ENCODE assay signal across 8 cellular contexts in the genomic region with DNA sequence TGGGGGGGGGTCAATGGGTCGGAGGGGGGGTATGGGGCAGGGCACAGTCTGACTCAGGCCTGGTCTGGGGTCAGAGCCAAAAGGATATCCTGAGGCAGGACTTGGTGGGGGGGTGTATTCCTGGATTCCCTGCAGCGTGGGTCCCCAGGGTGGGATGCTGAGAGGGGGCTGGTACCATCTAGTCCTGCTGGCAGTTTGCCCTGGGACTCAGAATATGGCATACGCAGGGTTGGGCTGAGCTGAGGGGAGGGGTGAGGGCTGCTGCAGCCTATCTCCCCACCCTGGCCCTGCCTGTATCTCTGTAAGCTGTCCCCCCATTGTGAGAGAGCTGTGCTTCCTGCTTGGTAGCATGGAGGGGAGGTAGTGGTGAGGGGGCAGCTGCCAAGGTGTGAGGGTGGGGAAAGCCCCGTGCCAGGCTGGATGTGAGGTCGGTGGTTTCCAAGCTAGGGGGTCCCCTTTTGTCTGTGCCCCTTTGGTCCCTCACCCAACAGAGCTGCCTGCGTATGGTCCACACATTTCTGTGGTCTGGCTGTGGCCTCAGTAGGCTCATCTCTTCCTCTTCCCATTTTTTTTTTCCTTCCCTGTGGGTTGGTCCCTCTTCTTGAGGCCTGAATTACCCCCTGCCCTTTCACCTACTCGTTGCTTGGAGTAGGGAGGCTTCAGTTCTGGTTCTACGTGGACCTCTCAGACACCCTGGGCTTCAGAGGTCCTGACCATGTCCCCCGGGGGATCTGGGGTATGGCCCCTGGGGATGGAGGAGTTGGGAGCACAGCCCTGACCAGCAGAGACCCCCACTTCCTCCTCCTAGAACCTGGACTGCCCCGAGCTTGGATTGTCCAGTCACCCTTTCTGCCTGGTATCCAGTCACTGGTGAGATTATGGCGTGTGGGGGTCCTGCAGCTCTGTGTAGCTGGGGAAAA. TPM values are rescaled to one million over a fixed set of nuclear protein-coding genes. Genes with fewer than 3 reads are reported as not detected.
DNase-seq lines count a peak whose midpoint lies in the region; ATAC-seq and TF ChIP-seq lines count a peak whose summit lies in the region.

No MANE protein-coding gene starts in this region.

- DNase-seq in activated gamma-delta T cell (lab: John Stamatoyannopoulos, UW) (peak; percentile 54), immature natural killer cell (peak; percentile 80 to 86 (median 81)), NCI-H2029 (lab: John Stamatoyannopoulos, UW) (no peak)
- DNase-seq in stimulated activated naive B cell treated with anti-CD40 and anti-IgM and Interleukin-4, amounts not matched to agents 10 μg/mL and 1 μg/mL and 100 μg/mL, for 72 hours, result peak; percentile 86

- peaks cover 94 to 95% of the 10 kb centered on the region in 2 donors for H3K4me1 Mint-ChIP-seq in immature natural killer cell
- H3K4me1 Mint-ChIP-seq in stimulated activated naive B cell treated with anti-CD40 and anti-IgM and Interleukin-4, amounts not matched to agents 10 μg/mL and 1 μg/mL and 100 μg/mL, for 72 hours, result peaks cover 88 to 100% of the 10 kb centered on the region in 2 donors

- H3K36me3 Mint-ChIP-seq in immature natural killer cell, result peaks cover 0 to 4% (median 3%) of the 10 kb centered on the region in 3 donors
- H3K36me3 Mint-ChIP-seq in stimulated activated naive B cell treated with anti-CD40 and anti-IgM and Interleukin-4, amounts not matched to agents 10 μg/mL and 1 μg/mL and 100 μg/mL, for 72 hours, result peaks cover 8 to 27% of the 10 kb centered on the region in 2 donors

- no peaks in the 10 kb centered on the region for H3K9me2 ChIP-seq in Loucy (replicated peaks; ENCODE audit: low read depth, low read length)

- H4K20me1 ChIP-seq in Loucy (ENCODE audit: insufficient read depth, low read length, poor library complexity, severe bottlenecking), result peaks cover 45% of the 10 kb centered on the region

- H2AFZ ChIP-seq in ACC112 (ENCODE audit: low read length, unreplicated experiment), result no peak overlapping the region
- H2AFZ ChIP-seq in Loucy (ENCODE audit: low read length), result no peak overlapping the region

- peak overlapping the region; percentile 82 for H3K9ac ChIP-seq in Loucy (ENCODE audit: low read depth, low read length, poor library complexity, severe bottlenecking)

- H3K4me3 Mint-ChIP-seq in immature natural killer cell, result peak overlapping the region; percentile 86 to 94 (median 91)
- H3K4me3 Mint-ChIP-seq in stimulated activated naive B cell treated with anti-CD40 and anti-IgM and Interleukin-4, amounts not matched to agents 10 μg/mL and 1 μg/mL and 100 μg/mL, for 72 hours, result peak overlapping the region; percentile 85 to 90

- H3K27ac ChIP-seq in ACC112 (ENCODE audit: low read depth, low read length), result peak overlapping the region; percentile 97

- H3K4me3 ChIP-seq in ACC112 (ENCODE audit: low read depth, low read length) (peak overlapping the region; percentile 21), Loucy (ENCODE audit: low read length, poor library complexity, severe bottlenecking) (peak overlapping the region; percentile 95)

- TF ChIP-seq CTCF in Loucy (conservative IDR thresholded peaks at IDR 0.05; ENCODE audit: low read length), result no peak

- H3K4me1 ChIP-seq in ACC112 (ENCODE audit: control insufficient read depth, insufficient read depth, low read length, unreplicated experiment), result peaks cover 89% of the 10 kb centered on the region
- H3K4me1 ChIP-seq in Loucy (ENCODE audit: insufficient read depth, low read length, poor library complexity, severe bottlenecking), result peaks cover 84% of the 10 kb centered on the region

- peak; percentile 45 to 49 for ATAC-seq in stimulated activated naive B cell treated with anti-CD40 and anti-IgM and Interleukin-4, amounts not matched to agents 10 μg/mL and 1 μg/mL and 100 μg/mL, for 72 hours (replicated peaks)
- ATAC-seq in HG02678 (IDR thresholded peaks at IDR 0.05; ENCODE audit: unreplicated experiment), result no peak
- ATAC-seq in GM21529 (IDR thresholded peaks at IDR 0.05; ENCODE audit: unreplicated experiment), result no peak

- H3K27ac Mint-ChIP-seq in immature natural killer cell, result peak overlapping the region; percentile 99 to 100 (median 100)
- H3K27ac Mint-ChIP-seq in stimulated activated naive B cell treated with anti-CD40 and anti-IgM and Interleukin-4, amounts not matched to agents 10 μg/mL and 1 μg/mL and 100 μg/mL, for 72 hours, result peak overlapping the region; percentile 100

- peak overlapping the region; percentile 97 for H3K4me2 ChIP-seq in Loucy (ENCODE audit: low read depth, low read length, poor library complexity, severe bottlenecking)

- H3K36me3 ChIP-seq in ACC112 (ENCODE audit: insufficient read depth, low read length) (no peaks in the 10 kb centered on the region), Loucy (ENCODE audit: insufficient read depth, low read length) (no peaks in the 10 kb centered on the region)

- no peaks in the 10 kb centered on the region for H3K9me3 ChIP-seq in Loucy (ENCODE audit: insufficient read depth, low read depth, low read length)

- no peaks in the 10 kb centered on the region for H3F3A ChIP-seq in Loucy (ENCODE audit: low read depth)

- H3K9me3 Mint-ChIP-seq in immature natural killer cell, result peaks cover 0 to 4% (median 2%) of the 10 kb centered on the region in 6 donors
- H3K9me3 Mint-ChIP-seq in stimulated activated naive B cell treated with anti-CD40 and anti-IgM and Interleukin-4, amounts not matched to agents 10 μg/mL and 1 μg/mL and 100 μg/mL, for 72 hours, result no peaks in the 10 kb centered on the region

- H3K79me2 ChIP-seq in ACC112 (ENCODE audit: control insufficient read depth, insufficient read depth, low read length, unreplicated experiment), result peaks cover 85% of the 10 kb centered on the region
- peaks cover 91% of the 10 kb centered on the region for H3K79me2 ChIP-seq in Loucy (ENCODE audit: insufficient read depth, low read length)

- H3K27me3 Mint-ChIP-seq in immature natural killer cell (ENCODE audit: low read depth in 3 of 3), result peaks cover 34 to 41% (median 39%) of the 10 kb centered on the region in 3 donors
- no peaks in the 10 kb centered on the region for H3K27me3 Mint-ChIP-seq in stimulated activated naive B cell treated with anti-CD40 and anti-IgM and Interleukin-4, amounts not matched to agents 10 μg/mL and 1 μg/mL and 100 μg/mL, for 72 hours

- H3K27me3 ChIP-seq in ACC112 (ENCODE audit: insufficient read depth, low read length) (no peaks in the 10 kb centered on the region), Loucy (ENCODE audit: insufficient read depth, low read length, poor library complexity, severe bottlenecking) (no peaks in the 10 kb centered on the region)

RNA-seq across cellular contexts. Expression of a gene that starts 15.0 kb away (rescaled TPM):
- 10 to 100 TPM in 1 of 3 donors, 1 to 10 TPM in 2; 4.6 to 12.1 (median 4.6) TPM for polyA plus RNA-seq in immature natural killer cell

RNA-seq across cellular contexts. Expression of a gene that starts 36.3 kb away (rescaled TPM):
- 1 to 10 TPM in 2 of 3 donors, under 1 TPM in 1; 0.81 to 1.8 (median 1.5) TPM for polyA plus RNA-seq in immature natural killer cell

RNA-seq across cellular contexts. Expression of a gene that starts 40.5 kb away (rescaled TPM):
- under 1 TPM in 2 of 3 donors, not detected in 1; 0.40 to 0.68 TPM for polyA plus RNA-seq in immature natural killer cell

Comparison
In these comparisons a context has a peak if more than half of its experiments do, and no peak if none do; other contexts are left out.
1. ATAC-seq: peak in stimulated activated naive B cell treated with anti-CD40 and anti-IgM and Interleukin-4, amounts not matched to agents 10 μg/mL and 1 μg/mL and 100 μg/mL, for 72 hours (2 of 2); none in HG02678 (single experiment) and GM21529 (single experiment).